In genomic region chr11:108117746-108118371, GRCh38 we compare ENCODE assay signal across 9 cellular contexts. TPM values are rescaled to one million over a fixed set of nuclear protein-coding genes. Genes with fewer than 3 reads are reported as not detected.
DNase-seq lines count a peak whose midpoint lies in the region; ATAC-seq, FAIRE-seq and TF ChIP-seq lines count a peak whose summit lies in the region.
"Had no signal": no experiment of that assay in that cellular context is flagged by ENCODE, and none has a peak within 500 bp of the region (broad histone marks: within the 10 kb centered on the region; RNA-seq: fewer than 3 reads in every experiment).

No MANE protein-coding gene starts in this region.

- peak; percentile 35 to 63 for DNase-seq in A549 (ENCODE audit: low read depth in 1 of 2, low spot score in 1 of 2)
- DNase-seq in NCI-H446 treated with DMSO at 0.1 percent for 48 hours (lab: John Stamatoyannopoulos, UW): peak; percentile 64
- DNase-seq in central memory CD4-positive, alpha-beta T cell: peak; percentile 12
- DNase-seq in nephron progenitor cell: no peak
- no peak for DNase-seq in NCI-H1048 (lab: John Stamatoyannopoulos, UW)

- H3K27ac Mint-ChIP-seq in nephron progenitor cell: no peak overlapping the region
- H3K27ac Mint-ChIP-seq: dendritic cell treated with granulocyte-macrophage colony-stimulating factor and Interleukin-4, amounts not matched to agents 40 ng/mL and 50 ng/mL, for 4 days had no signal

- no peaks in the 10 kb centered on the region for H3K9me3 ChIP-seq in A549

- peaks cover 10% of the 10 kb centered on the region for H3K27me3 Mint-ChIP-seq in nephron progenitor cell (ENCODE audit: low read depth, poor library complexity)
- H3K27me3 Mint-ChIP-seq: dendritic cell treated with granulocyte-macrophage colony-stimulating factor and Interleukin-4, amounts not matched to agents 40 ng/mL and 50 ng/mL, for 4 days had no signal

- H3K27ac ChIP-seq in A549: no peak overlapping the region

- no peak for TF ChIP-seq POLR2A in A549 (IDR thresholded peaks at IDR 0.05; ENCODE audit: low read length)

- peaks cover 24% of the 10 kb centered on the region for H3K4me1 ChIP-seq in A549

- TF ChIP-seq RAD21 in A549 (conservative IDR thresholded peaks at IDR 0.05 in 1 of 2, IDR thresholded peaks at IDR 0.05 in 1 of 2): peak; percentile 58 to 59

- TF ChIP-seq CTCF in A549 (IDR thresholded peaks at IDR 0.05): peak; percentile 58
- TF ChIP-seq CTCF in GM12872 (IDR thresholded peaks at IDR 0.05; ENCODE audit: insufficient read depth, low read depth, low read length): peak; percentile 40; the same call in 1 of the 3 replicates
- peak; percentile 53 for TF ChIP-seq CTCF in nephron progenitor cell (IDR thresholded peaks at IDR 0.05)

- H3K4me1 Mint-ChIP-seq in nephron progenitor cell: peaks cover 19% of the 10 kb centered on the region

- peaks cover 8% of the 10 kb centered on the region for H3K36me3 Mint-ChIP-seq in nephron progenitor cell (ENCODE audit: low read depth)

- ATAC-seq in A549 (no peak), HG02678 (IDR thresholded peaks at IDR 0.05; ENCODE audit: unreplicated experiment) (no peak), HG02610 (IDR thresholded peaks at IDR 0.05; ENCODE audit: unreplicated experiment) (no peak)

- no peak overlapping the region for H3K4me3 ChIP-seq in A549

- CTCF ChIA-PET in A549 (lab: Yijun Ruan, JAX): interaction anchor here (0.6 to 2.0 kb wide), 10 partner anchors 11 to 754 kb away, joined by 3 to 6 read pairs (median 3); no protein-coding TSS in a partner anchor

- no peaks in the 10 kb centered on the region for H3K9me3 Mint-ChIP-seq in nephron progenitor cell
- H3K9me3 Mint-ChIP-seq: dendritic cell treated with granulocyte-macrophage colony-stimulating factor and Interleukin-4, amounts not matched to agents 40 ng/mL and 50 ng/mL, for 4 days had no signal

- no peak for TF ChIP-seq EP300 in A549 (IDR thresholded peaks at IDR 0.05)

- no peak overlapping the region for H3K4me3 Mint-ChIP-seq in nephron progenitor cell
- H3K4me3 Mint-ChIP-seq: dendritic cell treated with granulocyte-macrophage colony-stimulating factor and Interleukin-4, amounts not matched to agents 40 ng/mL and 50 ng/mL, for 4 days had no signal

- H3K4me2 ChIP-seq in A549: no peak overlapping the region

- POLR2A ChIA-PET in A549 (lab: Yijun Ruan, JAX): no interaction called here

- no peak for FAIRE-seq in A549 (lab: Jason Lieb, UNC)

TF ChIP-seq in A549, 52 proteins besides CTCF, POLR2A, EP300 and RAD21:
- TF ChIP-seq SMC3 (IDR thresholded peaks at IDR 0.05) (peak; percentile 30; the same call in 1 of the 3 replicates), POLR2AphosphoS2 (conservative IDR thresholded peaks at IDR 0.05; ENCODE audit: low read length) (no peak), RNF2 (IDR thresholded peaks at IDR 0.05; ENCODE audit: borderline replicate concordance, low read depth) (no peak), HOXB13 (CRISPR knock-in tag; IDR thresholded peaks at IDR 0.05; ENCODE audit: low read depth) (no peak)
- TF ChIP-seq, protein P1, sequence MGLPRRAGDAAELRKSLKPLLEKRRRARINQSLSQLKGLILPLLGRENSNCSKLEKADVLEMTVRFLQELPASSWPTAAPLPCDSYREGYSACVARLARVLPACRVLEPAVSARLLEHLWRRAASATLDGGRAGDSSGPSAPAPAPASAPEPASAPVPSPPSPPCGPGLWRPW (IDR thresholded peaks at IDR 0.05): no peak
- TF ChIP-seq, protein P2, sequence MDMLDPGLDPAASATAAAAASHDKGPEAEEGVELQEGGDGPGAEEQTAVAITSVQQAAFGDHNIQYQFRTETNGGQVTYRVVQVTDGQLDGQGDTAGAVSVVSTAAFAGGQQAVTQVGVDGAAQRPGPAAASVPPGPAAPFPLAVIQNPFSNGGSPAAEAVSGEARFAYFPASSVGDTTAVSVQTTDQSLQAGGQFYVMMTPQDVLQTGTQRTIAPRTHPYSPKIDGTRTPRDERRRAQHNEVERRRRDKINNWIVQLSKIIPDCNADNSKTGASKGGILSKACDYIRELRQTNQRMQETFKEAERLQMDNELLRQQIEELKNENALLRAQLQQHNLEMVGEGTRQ (IDR thresholded peaks at IDR 0.05): no peak
TF ChIP-seq in A549: peak in this region for 1.

RNA-seq across cellular contexts. Expression of gene ACAT1, which starts 3.5 kb away (rescaled TPM):
- 102 and 119 TPM in 2 replicates for polyA plus RNA-seq in A549 (2011; rRNA removed)
- polyA plus RNA-seq in A549 (2012; cell fraction: cytosol; rRNA removed): 62.2 and 70.5 TPM in 2 replicates
- polyA plus RNA-seq in A549 (2012; cell fraction: nucleus; rRNA removed): 45.3 and 56.9 TPM in 2 replicates
- polyA plus RNA-seq in A549 (2017; fragmentation: RNase III; extraction: RNeasy Plus Mini Kit Qiagen cat#74134 plus additional on column Dnase treatment): 105 to 113 TPM (median 112 TPM) in 3 replicates
- polyA minus RNA-seq in A549 (2011; rRNA and poly(A)+ RNA removed): 34.1 and 36.0 TPM in 2 replicates

Comparison
In these comparisons a context has a peak if more than half of its experiments do, and no peak if none do; other contexts are left out.
1. DNase-seq: peak in A549 (2 of 2), NCI-H446 treated with DMSO at 0.1 percent for 48 hours (single experiment) and central memory CD4-positive, alpha-beta T cell (single experiment); none in nephron progenitor cell (single experiment) and NCI-H1048 (single experiment).
2. Peak in every context shown above with its lines, with median percentiles within 50 percentile points of each other: CTCF ChIP-seq.